In the genomic region with DNA sequence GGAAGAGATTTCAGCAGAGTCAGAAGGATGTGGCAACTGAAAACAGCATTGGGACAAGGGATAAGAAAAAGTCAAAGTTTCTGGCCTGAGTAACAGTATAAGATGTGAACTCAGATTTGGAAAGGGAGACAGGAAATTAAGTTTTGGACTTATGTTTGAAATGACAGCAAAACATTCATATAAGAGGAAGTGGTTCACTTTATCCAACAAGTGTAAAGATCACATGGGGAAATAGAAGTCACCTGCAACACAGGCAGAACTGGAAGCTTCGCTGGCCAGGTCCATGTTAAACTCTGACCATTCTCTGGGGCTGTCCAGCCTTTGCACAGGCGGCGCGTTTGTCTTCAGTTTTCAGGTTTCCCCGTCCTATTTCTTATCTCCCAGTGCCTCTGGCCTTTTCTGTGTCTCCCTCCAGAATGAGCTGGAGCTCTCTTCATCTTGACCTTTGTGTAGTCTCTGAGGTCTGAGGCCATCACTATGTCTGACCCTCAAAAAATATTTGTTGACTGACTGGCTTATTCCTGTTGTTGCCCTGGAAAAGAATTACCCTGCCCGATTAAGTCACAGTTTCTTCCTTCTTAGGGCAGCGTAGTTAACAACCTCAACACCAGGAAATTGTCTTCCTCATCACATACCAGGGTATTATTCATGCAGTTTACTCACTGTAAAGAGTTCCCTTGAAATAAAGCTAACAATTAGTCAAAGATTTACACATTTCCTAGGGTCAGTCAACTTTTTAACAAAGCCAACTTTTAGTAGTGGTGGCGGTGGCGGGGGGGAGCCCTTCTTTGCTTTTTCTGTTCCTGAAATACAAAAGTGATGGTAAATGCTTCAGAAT, we compare ENCODE assay signal across 8 cellular contexts. TPM values are rescaled to one million over a fixed set of nuclear protein-coding genes. Genes with fewer than 3 reads are reported as not detected.
DNase-seq lines count a peak whose midpoint lies in the region; ATAC-seq, FAIRE-seq and TF ChIP-seq lines count a peak whose summit lies in the region.

No MANE protein-coding gene starts in this region.

- TF ChIP-seq POLR2A in K562 (conservative IDR thresholded peaks at IDR 0.05): no peak

- no peaks in the 10 kb centered on the region; the same call in 1 of the 2 replicates for H4K20me1 ChIP-seq in K562 (replicated peaks; ENCODE audit: control insufficient read depth, insufficient read depth, low read length)

- FAIRE-seq in K562 (lab: Jason Lieb, UNC): peak; percentile 90

- H3K27ac ChIP-seq in K562 (ENCODE audit: extremely low read depth, low read depth, low read length) (0 out of 3 replicates have a peak overlapping the region, but pooled peaks have one; percentile 3), subcutaneous abdominal adipose tissue (ENCODE audit: low read depth, low read length) (peak overlapping the region; percentile 60)

- H3K9me3 ChIP-seq in ES-I3 (ENCODE audit: control insufficient read depth, insufficient read depth, low read length): no peaks in the 10 kb centered on the region
- no peaks in the 10 kb centered on the region for H3K9me3 ChIP-seq in K562 (replicated peaks; ENCODE audit: control insufficient read depth, insufficient read depth, low read depth, low read length)
- no peaks in the 10 kb centered on the region for H3K9me3 ChIP-seq in subcutaneous abdominal adipose tissue (ENCODE audit: control insufficient read depth in 5 of 5, low read length in 5 of 5)

- H3K4me3 ChIP-seq in K562: no peak overlapping the region
- H3K4me3 ChIP-seq in subcutaneous abdominal adipose tissue (ENCODE audit: low read depth in 1 of 5, low read length in 5 of 5): peak overlapping the region; percentile 45 to 84 (median 70)

- peak overlapping the region; percentile 71 for H3K4me2 ChIP-seq in K562 (ENCODE audit: insufficient read depth, low read length)

- 32% methylated on average over 9 of the region's 9 CpGs for WGBS in K562 (ENCODE audit: insufficient coverage, low coverage, missing lambda C conversion rate)

- DNase-seq in NAMALWA (ENCODE audit: low spot score) (peak; percentile 45), K562 (ENCODE audit: extremely low read depth in 1 of 4, low spot score in 3 of 4) (peak in 3 of 4 experiments; percentile 17 to 74 (median 47)), kidney glomerular epithelial cell (lab: John Stamatoyannopoulos, UW) (peak; percentile 89), GM20000 (ENCODE audit: low spot score) (no peak), iPS-NIHi7 (ENCODE audit: extremely low spot score) (no peak)

- H3K9ac ChIP-seq in ES-I3 (ENCODE audit: low read depth, low read length) (peak overlapping the region; percentile 66; the same call in 1 of the 2 replicates), K562 (ENCODE audit: insufficient read depth in 1 of 2, low read depth in 2 of 2, low read length in 2 of 2) (peak overlapping the region in 1 of 2 experiments; percentile 19; a peak in 1 of 4 replicates), subcutaneous abdominal adipose tissue (ENCODE audit: low read length in 5 of 5) (peak overlapping the region in 1 of 5 donors; percentile 20)

- H2AFZ ChIP-seq in K562 (ENCODE audit: low read depth, low read length): peak overlapping the region; percentile 94

- BruUV-seq in K562 (replicated peaks; lab: Mats Ljungman, UMichigan): no TSS peak

- TF ChIP-seq EP300 in K562 (IDR thresholded peaks at IDR 0.05; ENCODE audit: low read length): no peak

- intact Hi-C loops in K562 (cut with micrococcal nuclease): no loop called here

- H3K27me3 ChIP-seq in K562 (ENCODE audit: control insufficient read depth in 2 of 2, insufficient read depth in 2 of 2, low read length in 2 of 2): no peaks in the 10 kb centered on the region
- no peaks in the 10 kb centered on the region for H3K27me3 ChIP-seq in subcutaneous abdominal adipose tissue (ENCODE audit: control insufficient read depth in 5 of 5, insufficient read depth in 4 of 5, low read length in 5 of 5)

- H3K36me3 ChIP-seq in ES-I3 (ENCODE audit: insufficient read depth, low read length) (no peaks in the 10 kb centered on the region), K562 (ENCODE audit: control insufficient read depth, insufficient read depth, low read length) (peaks cover 7% of the 10 kb centered on the region; the same call in 1 of the 3 replicates), subcutaneous abdominal adipose tissue (ENCODE audit: control insufficient read depth in 5 of 5, insufficient read depth in 5 of 5, low read length in 5 of 5) (no peaks in the 10 kb centered on the region)

- H3K9me1 ChIP-seq in K562 (ENCODE audit: control insufficient read depth, insufficient read depth, low read length): no peaks in the 10 kb centered on the region

- TF ChIP-seq CTCF in K562 (IDR thresholded peaks at IDR 0.05 in 2 of 3, conservative IDR thresholded peaks at IDR 0.05 in 1 of 3; ENCODE audit: insufficient read depth in 2 of 3, low read depth in 1 of 3, low read length in 3 of 3): no peak
- no peak for TF ChIP-seq CTCF in GM20000 (IDR thresholded peaks at IDR 0.05; ENCODE audit: extremely low read depth, missing control alignments)

- POLR2A ChIA-PET in K562 (lab: Yijun Ruan, JAX): interaction anchor here (0.5 to 1.4 kb wide), 4 partner anchors 15 to 707 kb away, joined by 3 to 4 read pairs (median 3); no protein-coding TSS in a partner anchor

- H3K79me2 ChIP-seq in K562 (ENCODE audit: control insufficient read depth, insufficient read depth, low read length): peaks cover 35% of the 10 kb centered on the region

- H3K4me1 ChIP-seq in ES-I3 (ENCODE audit: insufficient read depth, low read length) (peaks cover 12% of the 10 kb centered on the region), K562 (replicated peaks in 1 of 2; ENCODE audit: control insufficient read depth in 2 of 2, insufficient read depth in 2 of 2, low read length in 2 of 2) (peaks cover 12 to 32% of the 10 kb centered on the region in 2 experiments; a peak in 4 of 5 replicates), subcutaneous abdominal adipose tissue (ENCODE audit: control insufficient read depth in 5 of 5, insufficient read depth in 5 of 5, low read length in 5 of 5) (peaks cover 0 to 30% (median 18%) of the 10 kb centered on the region in 5 donors)

- ATAC-seq in K562 (peak; percentile 31), GM18873 (IDR thresholded peaks at IDR 0.05; ENCODE audit: low FRiP score, unreplicated experiment) (no peak)

- CTCF ChIA-PET in K562 (lab: Yijun Ruan, JAX; ENCODE audit: low intra/inter-chr PET ratio): no interaction called here

- in situ Hi-C loops in K562 (cut with MboI): no loop called here

- no peak for TF ChIP-seq RAD21 in K562 (CRISPR knock-in tag; conservative IDR thresholded peaks at IDR 0.05 in 1 of 2, IDR thresholded peaks at IDR 0.05 in 1 of 2)

TF ChIP-seq in K562, 482 proteins besides CTCF, POLR2A, EP300 and RAD21 (continues in another document):
- TF ChIP-seq HMG20A (CRISPR knock-in tag; conservative IDR thresholded peaks at IDR 0.05): no peak
- TF ChIP-seq ID3 (CRISPR knock-in tag; IDR thresholded peaks at IDR 0.05): no peak
- TF ChIP-seq ID3 (tag; IDR thresholded peaks at IDR 0.05): 0 out of 2 replicates have a peak, but pooled peaks have one; percentile 44
- no peak for TF ChIP-seq ZHX1 (conservative IDR thresholded peaks at IDR 0.05; ENCODE audit: low read length)
- peak; percentile 28 for TF ChIP-seq CBFA2T3 (IDR thresholded peaks at IDR 0.05)
- no peak for TF ChIP-seq ZKSCAN8 (CRISPR knock-in tag; IDR thresholded peaks at IDR 0.05)

RNA-seq across cellular contexts. Expression of gene RASA2, which starts 1.0 kb away (rescaled TPM):
- total RNA-seq in K562 (2011; cell fraction: chromatin; rRNA removed; ENCODE audit: low replicate concordance): 7.2 and 29.1 TPM in 2 replicates
- 4.7 and 8.2 TPM in 2 replicates for total RNA-seq in K562 (2011; cell fraction: nucleolus; rRNA removed)
- total RNA-seq in K562 (2011; cell fraction: nucleoplasm; rRNA removed): 9.2 and 13.4 TPM in 2 replicates
- total RNA-seq in K562 (2014; rRNA removed): 6.1 and 6.6 TPM in 2 replicates
- total RNA-seq in K562 (2014; rRNA removed; fragmentation: Illumina TruSeq; extraction: Trizol): 12.8 and 13.4 TPM in 2 replicates
- 10.0 and 11.3 TPM in 2 replicates for total RNA-seq in K562 (2015; rRNA removed; fragmentation: Illumina TruSeq; extraction: Trizol)
- total RNA-seq in K562 (2021): 10.4 and 14.1 TPM in 2 replicates
- 7.6 and 9.5 TPM in 2 replicates for polyA plus RNA-seq in K562 (2011; rRNA removed)
- 1.2 and 2.7 TPM in 2 replicates for polyA plus RNA-seq in K562 (2011; cell fraction: cytosol; rRNA removed)
- polyA plus RNA-seq in K562 (2011; cell fraction: nucleus; rRNA removed): 7.1 and 10.2 TPM in 2 replicates
- polyA plus RNA-seq in K562 (2012): 4.0 and 5.3 TPM in 2 replicates
- 7.6 and 9.7 TPM in 2 replicates for polyA plus RNA-seq in K562 (2014; fragmentation: Illumina TruSeq; extraction: Trizol)
- polyA plus RNA-seq in K562 (2014; fragmentation: Nextera tagmentation; extraction: Ambion mirVana): 1 to 10 TPM; 2.0 to 2.7 TPM
- 6.2 TPM in 2 replicates for polyA plus RNA-seq in K562 (2014; rRNA removed)
- 9.3 and 12.8 TPM in 2 replicates for polyA minus RNA-seq in K562 (2011; rRNA and poly(A)+ RNA removed)
- 4.0 and 4.8 TPM in 2 replicates for polyA minus RNA-seq in K562 (2011; cell fraction: cytosol; rRNA and poly(A)+ RNA removed)
- 5.3 and 11.9 TPM in 2 replicates for polyA minus RNA-seq in K562 (2011; cell fraction: nucleus; rRNA and poly(A)+ RNA removed)

Comparison
In these comparisons a context has a peak if more than half of its experiments do, and no peak if none do; other contexts are left out.
1. DNase-seq: peak in NAMALWA (single experiment), K562 (3 of 4) and kidney glomerular epithelial cell (single experiment); none in GM20000 (single experiment) and iPS-NIHi7 (single experiment).